Comparison of ENCODE assay signal across 16 cellular contexts in genomic region chr16:46889942-46890300, GRCh38. TPM values are rescaled to one million over a fixed set of nuclear protein-coding genes. Genes with fewer than 3 reads are reported as not detected.
DNase-seq lines count a peak whose midpoint lies in the region; ATAC-seq and TF ChIP-seq lines count a peak whose summit lies in the region.
"Had no signal": no experiment of that assay in that cellular context is flagged by ENCODE, and none has a peak within 500 bp of the region (broad histone marks: within the 10 kb centered on the region; RNA-seq: fewer than 3 reads in every experiment).

No MANE protein-coding gene starts in this region.

- TF ChIP-seq CTCF in body of pancreas (IDR thresholded peaks at IDR 0.05): no peak

- intact Hi-C loops in body of pancreas (cut with DNase I): no loop called here

- H3K27ac ChIP-seq in body of pancreas: peak overlapping the region; percentile 28 to 95 (median 90)
- H3K27ac ChIP-seq: GM23248, suprapubic skin had no signal

- H3K4me1 ChIP-seq in body of pancreas: peaks cover 73% of the 10 kb centered on the region

- H3K36me3 ChIP-seq in body of pancreas (replicated peaks in 1 of 2; ENCODE audit: insufficient read depth in 1 of 2, low read depth in 2 of 2): no peaks in the 10 kb centered on the region
- H3K36me3 ChIP-seq: suprapubic skin had no signal

- H3K36me3 Mint-ChIP-seq in stimulated activated memory B cell treated with anti-CD40 and anti-IgM and Interleukin-4, amounts not matched to agents 10 μg/mL and 1 μg/mL and 100 μg/mL, for 72 hours: no peaks in the 10 kb centered on the region
- H3K36me3 Mint-ChIP-seq in stimulated activated effector memory CD8-positive, alpha-beta T cell treated with anti-CD3 and anti-CD28 coated beads, Interleukin-12 subunit alpha, Interleukin-12 subunit beta, amount 100 ng/mL, for 72 hours: peaks cover 22% of the 10 kb centered on the region
- H3K36me3 Mint-ChIP-seq: activated naive CD4-positive, alpha-beta T cell treated with anti-CD3 and anti-CD28 coated beads, Interleukin-2, amount 50 U/mL, for 72 hours had no signal

- no peak for TF ChIP-seq POLR2A in body of pancreas (IDR thresholded peaks at IDR 0.05)

- no peak overlapping the region for H3K4me3 ChIP-seq in body of pancreas
- H3K4me3 ChIP-seq: GM23248, suprapubic skin had no signal

- H3K4me3 Mint-ChIP-seq in stimulated activated memory B cell treated with anti-CD40 and anti-IgM and Interleukin-4, amounts not matched to agents 10 μg/mL and 1 μg/mL and 100 μg/mL, for 72 hours: no peak overlapping the region
- H3K4me3 Mint-ChIP-seq in stimulated activated effector memory CD8-positive, alpha-beta T cell treated with anti-CD3 and anti-CD28 coated beads, Interleukin-12 subunit alpha, Interleukin-12 subunit beta, amount 100 ng/mL, for 72 hours: no peak overlapping the region
- H3K4me3 Mint-ChIP-seq: activated CD4-positive, alpha-beta T cell treated with anti-CD3 and anti-CD28 coated beads for 36 hours; T-helper 1 cell treated with Interleukin-12 subunit alpha and Interleukin-12 subunit beta and Interleukin-4 antibody, amounts not matched to agents 30 μg/mL and 1 μg/mL, for 36 hours had no signal

- 41 to 42% methylated on average over 5 of the region's 5 CpGs for WGBS in body of pancreas, 2 donors

- peaks cover 17% of the 10 kb centered on the region for H3K4me1 Mint-ChIP-seq in stimulated activated memory B cell treated with anti-CD40 and anti-IgM and Interleukin-4, amounts not matched to agents 10 μg/mL and 1 μg/mL and 100 μg/mL, for 72 hours
- H3K4me1 Mint-ChIP-seq in stimulated activated effector memory CD8-positive, alpha-beta T cell treated with anti-CD3 and anti-CD28 coated beads, Interleukin-12 subunit alpha, Interleukin-12 subunit beta, amount 100 ng/mL, for 72 hours: peaks cover 26% of the 10 kb centered on the region

- no peaks in the 10 kb centered on the region for H3K9me3 ChIP-seq in body of pancreas
- H3K9me3 ChIP-seq: suprapubic skin had no signal

- ATAC-seq in GM19328 (IDR thresholded peaks at IDR 0.05; ENCODE audit: unreplicated experiment): peak; percentile 65
- peak; percentile 44 for ATAC-seq in HG03175 (IDR thresholded peaks at IDR 0.05; ENCODE audit: unreplicated experiment)
- ATAC-seq in body of pancreas: no peak
- peak; percentile 55 for ATAC-seq in stimulated activated memory B cell treated with anti-CD40 and anti-IgM and Interleukin-4, amounts not matched to agents 10 μg/mL and 1 μg/mL and 100 μg/mL, for 72 hours
- no peak for ATAC-seq in stimulated activated effector memory CD8-positive, alpha-beta T cell treated with anti-CD3 and anti-CD28 coated beads, Interleukin-12 subunit alpha, Interleukin-12 subunit beta, amount 100 ng/mL, for 72 hours
- ATAC-seq: activated CD4-positive, alpha-beta T cell treated with anti-CD3 and anti-CD28 coated beads for 36 hours; activated naive CD4-positive, alpha-beta T cell treated with anti-CD3 and anti-CD28 coated beads, Interleukin-2, amount 50 U/mL, for 72 hours had no signal

- peak overlapping the region; percentile 52 for H3K27ac Mint-ChIP-seq in stimulated activated memory B cell treated with anti-CD40 and anti-IgM and Interleukin-4, amounts not matched to agents 10 μg/mL and 1 μg/mL and 100 μg/mL, for 72 hours
- H3K27ac Mint-ChIP-seq in stimulated activated effector memory CD8-positive, alpha-beta T cell treated with anti-CD3 and anti-CD28 coated beads, Interleukin-12 subunit alpha, Interleukin-12 subunit beta, amount 100 ng/mL, for 72 hours: no peak overlapping the region
- H3K27ac Mint-ChIP-seq: activated CD4-positive, alpha-beta T cell treated with anti-CD3 and anti-CD28 coated beads for 36 hours; activated naive CD4-positive, alpha-beta T cell treated with anti-CD3 and anti-CD28 coated beads, Interleukin-2, amount 50 U/mL, for 72 hours; T-helper 1 cell treated with Interleukin-12 subunit alpha and Interleukin-12 subunit beta and Interleukin-4 antibody, amounts not matched to agents 30 μg/mL and 1 μg/mL, for 36 hours had no signal

- DNase-seq in body of pancreas (no peak), KG1 (lab: John Stamatoyannopoulos, UW) (no peak), cerebellar cortex (ENCODE audit: low spot score) (no peak)
- no peak for DNase-seq in stimulated activated effector memory CD8-positive, alpha-beta T cell treated with anti-CD3 and anti-CD28 coated beads, Interleukin-12 subunit alpha, Interleukin-12 subunit beta, amount 100 ng/mL, for 72 hours (ENCODE audit: low spot score in 2 of 2)
- DNase-seq: activated CD4-positive, alpha-beta T cell treated with anti-CD3 and anti-CD28 coated beads for 36 hours; DND-41; GM23248; NCI-H2029; NCI-H748 treated with DMSO at 0.1 percent for 48 hours; stimulated activated CD4-positive, alpha-beta T cell treated with anti-CD3 and anti-CD28 coated beads, Interleukin-12 subunit alpha, Interleukin-12 subunit beta, amount 100 ng/mL, for 4 hours had no signal

- H3K27me3 ChIP-seq in body of pancreas: no peaks in the 10 kb centered on the region
- H3K27me3 ChIP-seq: suprapubic skin had no signal

- H3K9me3 Mint-ChIP-seq in stimulated activated memory B cell treated with anti-CD40 and anti-IgM and Interleukin-4, amounts not matched to agents 10 μg/mL and 1 μg/mL and 100 μg/mL, for 72 hours: no peaks in the 10 kb centered on the region
- no peaks in the 10 kb centered on the region for H3K9me3 Mint-ChIP-seq in stimulated activated effector memory CD8-positive, alpha-beta T cell treated with anti-CD3 and anti-CD28 coated beads, Interleukin-12 subunit alpha, Interleukin-12 subunit beta, amount 100 ng/mL, for 72 hours
- H3K9me3 Mint-ChIP-seq: activated naive CD4-positive, alpha-beta T cell treated with anti-CD3 and anti-CD28 coated beads, Interleukin-2, amount 50 U/mL, for 72 hours; T-helper 1 cell treated with Interleukin-12 subunit alpha and Interleukin-12 subunit beta and Interleukin-4 antibody, amounts not matched to agents 30 μg/mL and 1 μg/mL, for 36 hours had no signal

- H3K27me3 Mint-ChIP-seq in stimulated activated memory B cell treated with anti-CD40 and anti-IgM and Interleukin-4, amounts not matched to agents 10 μg/mL and 1 μg/mL and 100 μg/mL, for 72 hours: no peaks in the 10 kb centered on the region

RNA-seq across cellular contexts. Expression of gene GPT2, which starts 5.8 kb away (rescaled TPM):
- total RNA-seq in body of pancreas: 10 to 100 TPM; 52.1 to 83.1 TPM

RNA-seq across cellular contexts. Expression of gene C16orf87, which starts 58.9 kb away (rescaled TPM):
- 10 to 100 TPM in 1 of 2 donors, 1 to 10 TPM in 1; 3.1 to 11.5 TPM for total RNA-seq in body of pancreas

Comparison
In these comparisons a context has a peak if more than half of its experiments do, and no peak if none do; other contexts are left out.
1. ATAC-seq: peak in GM19328 (single experiment), HG03175 (single experiment) and stimulated activated memory B cell treated with anti-CD40 and anti-IgM and Interleukin-4, amounts not matched to agents 10 μg/mL and 1 μg/mL and 100 μg/mL, for 72 hours (single experiment); none in body of pancreas (single experiment) and stimulated activated effector memory CD8-positive, alpha-beta T cell treated with anti-CD3 and anti-CD28 coated beads, Interleukin-12 subunit alpha, Interleukin-12 subunit beta, amount 100 ng/mL, for 72 hours (single experiment).